Comparison of ENCODE assay signal across 8 cellular contexts in genomic region chr17:79778504-79779087, GRCh38. TPM values are rescaled to one million over a fixed set of nuclear protein-coding genes. Genes with fewer than 3 reads are reported as not detected.
A peak's percentile ranks its signal among the peaks of the same experiment; 100 is the strongest.
DNase-seq lines count a peak whose midpoint lies in the region; ATAC-seq, FAIRE-seq and TF ChIP-seq lines count a peak whose summit lies in the region.

No MANE protein-coding gene starts in this region.

- 3 to 8% methylated on average over 17 to 40 of the region's 49 CpGs for WGBS in body of pancreas, 2 donors

- peak; percentile 47 for DNase-seq in activated naive CD4-positive, alpha-beta T cell treated with anti-CD3 and anti-CD28 coated beads for 36 hours
- DNase-seq in activated naive CD4-positive, alpha-beta T cell treated with Interleukin-2 at 50 U/mL for 16 hours, result no peak
- DNase-seq in NCI-H1436 (lab: John Stamatoyannopoulos, UW), result peak; percentile 61
- DNase-seq in body of pancreas, result no peak
- DNase-seq in mesothelial cell of epicardium (ENCODE audit: low spot score in 2 of 2, unreplicated experiment in 2 of 2), result peak in 1 of 2 experiments; percentile 77
- DNase-seq in NCI-H526 treated with DMSO at 0.1 percent for 48 hours (lab: John Stamatoyannopoulos, UW), result no peak
- DNase-seq in GM12891 (ENCODE audit: insufficient read length, low spot score), result no peak

- H3K27me3 Mint-ChIP-seq in activated naive CD4-positive, alpha-beta T cell treated with anti-CD3 and anti-CD28 coated beads for 36 hours (ENCODE audit: low read depth), result peaks cover 69% of the 10 kb centered on the region
- peaks cover 14% of the 10 kb centered on the region for H3K27me3 Mint-ChIP-seq in mesothelial cell of epicardium (ENCODE audit: low read depth)

- no peak overlapping the region for H3K27ac Mint-ChIP-seq in activated naive CD4-positive, alpha-beta T cell treated with anti-CD3 and anti-CD28 coated beads for 36 hours
- peak overlapping the region; percentile 87 for H3K27ac Mint-ChIP-seq in mesothelial cell of epicardium

- TF ChIP-seq POLR2A in body of pancreas (IDR thresholded peaks at IDR 0.05) (no peak), GM12891 (IDR thresholded peaks at IDR 0.05; ENCODE audit: low read depth, low read length) (no peak)

- H3K4me3 ChIP-seq in body of pancreas, result peak overlapping the region; percentile 19 to 25

- TF ChIP-seq CTCF in body of pancreas (IDR thresholded peaks at IDR 0.05) (no peak), mesothelial cell of epicardium (IDR thresholded peaks at IDR 0.05; ENCODE audit: unreplicated experiment) (no peak)

- H3K4me3 Mint-ChIP-seq in activated naive CD4-positive, alpha-beta T cell treated with anti-CD3 and anti-CD28 coated beads for 36 hours, result peak overlapping the region; percentile 82
- H3K4me3 Mint-ChIP-seq in mesothelial cell of epicardium, result peak overlapping the region; percentile 92

- peaks cover 46% of the 10 kb centered on the region for H3K4me1 ChIP-seq in body of pancreas

- H3K27me3 ChIP-seq in body of pancreas, result no peaks in the 10 kb centered on the region

- FAIRE-seq in GM12891 (lab: Jason Lieb, UNC), result no peak

- peaks cover 12% of the 10 kb centered on the region for H3K4me1 Mint-ChIP-seq in activated naive CD4-positive, alpha-beta T cell treated with anti-CD3 and anti-CD28 coated beads for 36 hours (ENCODE audit: low read depth)
- H3K4me1 Mint-ChIP-seq in mesothelial cell of epicardium, result peaks cover 30% of the 10 kb centered on the region

- no peaks in the 10 kb centered on the region for H3K9me3 Mint-ChIP-seq in activated naive CD4-positive, alpha-beta T cell treated with anti-CD3 and anti-CD28 coated beads for 36 hours
- no peaks in the 10 kb centered on the region for H3K9me3 Mint-ChIP-seq in mesothelial cell of epicardium

- ATAC-seq in body of pancreas (no peak), GM21723 (IDR thresholded peaks at IDR 0.05; ENCODE audit: unreplicated experiment) (no peak)

- H3K36me3 Mint-ChIP-seq in activated naive CD4-positive, alpha-beta T cell treated with anti-CD3 and anti-CD28 coated beads for 36 hours (ENCODE audit: low read depth), result no peaks in the 10 kb centered on the region
- peaks cover 25% of the 10 kb centered on the region for H3K36me3 Mint-ChIP-seq in mesothelial cell of epicardium

- no peaks in the 10 kb centered on the region for H3K36me3 ChIP-seq in body of pancreas (replicated peaks in 1 of 2; ENCODE audit: insufficient read depth in 1 of 2, low read depth in 2 of 2)

- intact Hi-C loops in activated naive CD4-positive, alpha-beta T cell treated with anti-CD3 and anti-CD28 coated beads for 36 hours (cut with micrococcal nuclease), result loop anchor here (1.0 to 2.0 kb wide), 2 partner anchors 18 to 32 kb away; partner anchors contain the start of gene CBX8
- intact Hi-C loops in body of pancreas (cut with DNase I), result no loop called here

- no peaks in the 10 kb centered on the region for H3K9me3 ChIP-seq in body of pancreas

- CTCF ChIA-PET in activated naive CD4-positive, alpha-beta T cell treated with anti-CD3 and anti-CD28 coated beads for 36 hours (lab: Charles Lee), result no interaction called here

- H3K27ac ChIP-seq in body of pancreas, result no peak overlapping the region

TF ChIP-seq in GM12891, 5 proteins besides CTCF, POLR2A, EP300 and RAD21:
- TF ChIP-seq SPI1 (IDR thresholded peaks at IDR 0.05; ENCODE audit: low read depth, low read length), result no peak
- no peak for TF ChIP-seq POU2F2 (IDR thresholded peaks at IDR 0.05; ENCODE audit: low read depth, low read length)
- no peak for TF ChIP-seq POLR2AphosphoS5 (IDR thresholded peaks at IDR 0.05; ENCODE audit: low read depth, low read length)
- TF ChIP-seq TAF1 (IDR thresholded peaks at IDR 0.05; ENCODE audit: low read depth, low read length), result no peak
- no peak for TF ChIP-seq PAX5 (IDR thresholded peaks at IDR 0.05; ENCODE audit: insufficient read depth, low read length, severe bottlenecking)

RNA-seq across cellular contexts. Expression of gene CBX2, which starts 0.6 kb away (rescaled TPM):
- total RNA-seq in activated naive CD4-positive, alpha-beta T cell treated with anti-CD3 and anti-CD28 coated beads for 36 hours, result 1 to 10 TPM; 5.2 to 5.8 TPM
- 1 to 10 TPM; 1.6 to 2.0 TPM for total RNA-seq in body of pancreas
- 47.1 to 49.7 TPM (median 48.6 TPM) in 3 replicates for total RNA-seq in mesothelial cell of epicardium
- 0.47 TPM for polyA plus RNA-seq in GM12891 (2012; ENCODE audit: low read depth, missing spikeins)

RNA-seq across cellular contexts. Expression of gene CBX8, which starts 18.3 kb away (rescaled TPM):
- 1 to 10 TPM; 3.8 to 3.9 TPM for total RNA-seq in activated naive CD4-positive, alpha-beta T cell treated with anti-CD3 and anti-CD28 coated beads for 36 hours
- total RNA-seq in body of pancreas, result 1 to 10 TPM; 1.6 to 1.8 TPM
- total RNA-seq in mesothelial cell of epicardium, result 15.5 to 18.6 TPM (median 16.3 TPM) in 3 replicates
- polyA plus RNA-seq in GM12891 (2012; ENCODE audit: low read depth, missing spikeins), result 2.8 TPM

RNA-seq across cellular contexts. Expression of gene ENPP7, which starts 47.9 kb away (rescaled TPM):
- total RNA-seq in activated naive CD4-positive, alpha-beta T cell treated with anti-CD3 and anti-CD28 coated beads for 36 hours, result not detected
- not detected for total RNA-seq in body of pancreas
- not detected in 3 replicates for total RNA-seq in mesothelial cell of epicardium
- 0.14 TPM for polyA plus RNA-seq in GM12891 (2012; ENCODE audit: low read depth, missing spikeins)

Comparison
In these comparisons a context has a peak if more than half of its experiments do, and no peak if none do; other contexts are left out.
1. DNase-seq: peak in activated naive CD4-positive, alpha-beta T cell treated with anti-CD3 and anti-CD28 coated beads for 36 hours (single experiment) and NCI-H1436 (single experiment); none in activated naive CD4-positive, alpha-beta T cell treated with Interleukin-2 at 50 U/mL for 16 hours (single experiment), body of pancreas (0 of 4), NCI-H526 treated with DMSO at 0.1 percent for 48 hours (single experiment) and GM12891 (single experiment).